Comparison of ENCODE assay signal across 1 cellular context in the genomic region with DNA sequence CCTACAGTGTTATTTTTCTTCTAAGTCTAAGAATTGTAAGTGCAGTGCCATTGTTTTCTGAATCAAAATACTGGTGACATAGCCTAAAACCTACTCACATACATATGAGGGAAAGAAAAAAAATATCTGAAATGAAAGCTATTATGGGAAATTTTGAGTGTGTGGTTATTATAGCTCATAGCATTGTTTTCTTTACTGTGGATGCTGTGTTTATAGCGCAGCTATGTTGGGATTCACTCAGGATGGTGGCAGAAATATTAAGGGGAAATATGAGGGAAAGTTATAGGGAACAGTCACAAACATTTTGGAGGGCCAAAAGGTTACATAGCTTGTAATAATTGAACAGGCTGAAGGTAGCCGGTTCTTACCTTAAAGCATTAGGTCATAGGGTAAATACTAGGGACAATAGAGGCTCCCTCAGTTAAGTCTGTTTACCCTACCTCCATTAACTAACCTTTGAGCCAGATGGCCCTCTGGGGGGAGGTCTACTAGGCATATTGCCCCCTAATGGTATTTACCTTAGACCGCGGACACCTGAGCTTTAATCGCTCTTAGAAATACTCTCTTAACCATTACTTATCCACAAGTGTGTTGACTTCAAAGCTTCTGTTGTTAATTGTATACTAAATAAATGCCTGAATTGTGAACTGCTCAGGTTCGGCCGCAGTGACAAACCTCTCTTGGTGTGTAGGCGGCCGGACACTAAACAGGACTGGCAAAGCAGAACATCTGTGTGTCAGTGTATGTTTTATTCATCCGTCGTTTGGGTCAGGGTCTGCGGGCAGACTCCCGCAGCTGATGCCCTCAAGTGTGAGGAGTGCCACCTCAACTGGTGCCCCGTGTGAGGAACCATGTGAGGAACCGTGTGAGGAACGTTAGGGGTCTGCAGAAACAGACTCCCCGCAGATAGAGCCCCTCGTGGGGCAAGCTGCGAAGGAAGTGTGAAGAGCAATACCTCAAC.
TF ChIP-seq lines count a peak whose summit lies in the region.

No MANE protein-coding gene starts in this region.

TF ChIP-seq in HepG2, 621 proteins besides CTCF, POLR2A, EP300 and RAD21 (continued from another document):
- TF ChIP-seq, protein P1, sequence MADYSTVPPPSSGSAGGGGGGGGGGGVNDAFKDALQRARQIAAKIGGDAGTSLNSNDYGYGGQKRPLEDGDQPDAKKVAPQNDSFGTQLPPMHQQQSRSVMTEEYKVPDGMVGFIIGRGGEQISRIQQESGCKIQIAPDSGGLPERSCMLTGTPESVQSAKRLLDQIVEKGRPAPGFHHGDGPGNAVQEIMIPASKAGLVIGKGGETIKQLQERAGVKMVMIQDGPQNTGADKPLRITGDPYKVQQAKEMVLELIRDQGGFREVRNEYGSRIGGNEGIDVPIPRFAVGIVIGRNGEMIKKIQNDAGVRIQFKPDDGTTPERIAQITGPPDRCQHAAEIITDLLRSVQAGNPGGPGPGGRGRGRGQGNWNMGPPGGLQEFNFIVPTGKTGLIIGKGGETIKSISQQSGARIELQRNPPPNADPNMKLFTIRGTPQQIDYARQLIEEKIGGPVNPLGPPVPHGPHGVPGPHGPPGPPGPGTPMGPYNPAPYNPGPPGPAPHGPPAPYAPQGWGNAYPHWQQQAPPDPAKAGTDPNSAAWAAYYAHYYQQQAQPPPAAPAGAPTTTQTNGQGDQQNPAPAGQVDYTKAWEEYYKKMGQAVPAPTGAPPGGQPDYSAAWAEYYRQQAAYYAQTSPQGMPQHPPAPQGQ (CRISPR knock-in tag; IDR thresholded peaks at IDR 0.05; ENCODE audit: borderline replicate concordance), result no peak
- TF ChIP-seq SETDB1 (CRISPR knock-in tag; IDR thresholded peaks at IDR 0.05; ENCODE audit: borderline replicate concordance) (no peak), ZNF781 (CRISPR knock-in tag; IDR thresholded peaks at IDR 0.05; ENCODE audit: borderline replicate concordance, not compliant biosample characterization) (no peak), CHCHD3 (CRISPR knock-in tag; IDR thresholded peaks at IDR 0.05) (no peak)
